10 cellular contexts compared by ENCODE assay signal in the genomic region with DNA sequence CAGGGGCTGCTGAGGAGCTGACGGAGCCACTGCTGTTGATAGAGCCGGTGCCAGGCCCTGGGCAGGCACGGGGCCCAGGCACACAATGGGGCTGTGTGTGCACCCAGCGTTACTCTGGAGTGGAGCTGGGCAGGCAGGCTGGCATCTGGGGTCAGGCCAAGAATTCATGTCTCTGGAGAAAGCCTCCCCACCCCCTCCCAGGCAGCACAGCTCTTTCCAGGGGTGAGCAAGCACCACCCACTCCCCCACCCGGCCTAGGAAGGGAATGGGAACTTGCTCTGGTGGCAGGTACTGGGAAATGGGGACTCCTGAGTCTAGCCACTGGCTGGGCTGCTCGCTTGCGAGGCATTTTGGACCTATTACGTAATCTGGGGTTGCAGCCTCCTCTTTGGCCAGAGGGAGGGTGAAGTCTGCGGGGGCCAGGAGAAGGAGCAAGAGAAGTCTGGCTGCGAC. TPM values are rescaled to one million over a fixed set of nuclear protein-coding genes. Genes with fewer than 3 reads are reported as not detected.
DNase-seq lines count a peak whose midpoint lies in the region; ATAC-seq and TF ChIP-seq lines count a peak whose summit lies in the region.
"Had no signal": no experiment of that assay in that cellular context is flagged by ENCODE, and none has a peak within 500 bp of the region (broad histone marks: within the 10 kb centered on the region; RNA-seq: fewer than 3 reads in every experiment).

No MANE protein-coding gene starts in this region.

- H3K4me3 ChIP-seq in NT2/D1 (ENCODE audit: insufficient read length, low read depth) (no peak overlapping the region), fibroblast of pulmonary artery (replicated peaks; ENCODE audit: low read depth, low read length) (no peak overlapping the region)

- TF ChIP-seq CTCF in fibroblast of pulmonary artery (IDR thresholded peaks at IDR 0.05; ENCODE audit: low read length, missing control alignments) = no peak

- no peaks in the 10 kb centered on the region for H3K36me3 ChIP-seq in NT2/D1 (ENCODE audit: insufficient read depth, insufficient read length, low read length)
- H3K36me3 ChIP-seq: WERI-Rb-1 had no signal

- peaks cover 18% of the 10 kb centered on the region for H3K4me1 ChIP-seq in NT2/D1 (ENCODE audit: insufficient read depth, insufficient read length)

- H3K27me3 ChIP-seq in NT2/D1 (ENCODE audit: insufficient read depth, insufficient read length) = no peaks in the 10 kb centered on the region

- no peaks in the 10 kb centered on the region for H3K9me3 ChIP-seq in NT2/D1 (ENCODE audit: insufficient read depth, low read length)

- H3K9ac ChIP-seq in NT2/D1 (ENCODE audit: insufficient read length, low read depth) = peak overlapping the region; percentile 21

- no peak for ATAC-seq in GM21619 (IDR thresholded peaks at IDR 0.05; ENCODE audit: unreplicated experiment)

- peak; percentile 67 for DNase-seq in AG08395 (ENCODE audit: low spot score)
- DNase-seq in NT2/D1 (ENCODE audit: low read depth, low spot score) = no peak
- peak; percentile 37 for DNase-seq in fibroblast of pulmonary artery (ENCODE audit: low read depth)
- DNase-seq in occipital lobe (lab: John Stamatoyannopoulos, UW) = peak; percentile 90
- DNase-seq in NCI-H524 treated with DMSO at 0.1 percent for 48 hours (lab: John Stamatoyannopoulos, UW) = no peak
- no peak for DNase-seq in activated naive CD4-positive, alpha-beta T cell (lab: John Stamatoyannopoulos, UW)
- no peak for DNase-seq in activated CD4-positive, alpha-beta T cell treated with anti-CD3 and anti-CD28 coated beads, Interleukin-2, amount 50 U/mL, for 4 hours
- DNase-seq: WERI-Rb-1 had no signal

RNA-seq across cellular contexts. Expression of a gene that starts 22.7 kb away (rescaled TPM):
- 3.4 TPM for total RNA-seq in occipital lobe

RNA-seq across cellular contexts. Expression of a gene that starts 34.5 kb away (rescaled TPM):
- not detected for total RNA-seq in occipital lobe
- total RNA-seq: epithelial cell of proximal tubule had no signal

Comparison
In these comparisons a context has a peak if more than half of its experiments do, and no peak if none do; other contexts are left out.
1. DNase-seq: peak in AG08395 (single experiment), fibroblast of pulmonary artery (single experiment) and occipital lobe (single experiment); none in NT2/D1 (single experiment), NCI-H524 treated with DMSO at 0.1 percent for 48 hours (single experiment), activated naive CD4-positive, alpha-beta T cell (0 of 4) and activated CD4-positive, alpha-beta T cell treated with anti-CD3 and anti-CD28 coated beads, Interleukin-2, amount 50 U/mL, for 4 hours (0 of 2).